In the genomic region with DNA sequence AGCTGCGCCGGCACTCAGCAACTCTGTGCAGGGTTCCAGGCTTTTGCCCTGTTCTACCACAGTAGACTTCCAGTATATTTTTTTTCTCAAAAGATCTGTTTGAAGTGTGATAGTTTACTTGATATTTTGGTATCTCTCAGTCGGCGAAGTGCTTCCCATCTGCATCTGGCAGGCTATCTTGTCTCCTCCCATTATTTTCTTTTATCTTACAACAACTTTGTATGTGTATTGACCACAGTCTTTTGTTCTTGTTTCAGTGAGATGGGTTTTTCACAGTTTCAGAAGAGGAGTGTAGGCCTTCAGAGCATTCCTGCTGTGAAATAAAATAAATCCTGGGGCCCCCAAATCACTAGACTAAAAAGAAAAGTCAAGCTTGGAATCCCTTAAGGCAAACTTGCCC, we compare ENCODE assay signal across 28 cellular contexts.
"Had no signal": no experiment of that assay in that cellular context is flagged by ENCODE, and none has a peak within 500 bp of the region (broad histone marks: within the 10 kb centered on the region; RNA-seq: fewer than 3 reads in every experiment).

No MANE protein-coding gene starts in this region.

- H3K27ac Mint-ChIP-seq: activated CD4-positive, alpha-beta T cell treated with anti-CD3 and anti-CD28 coated beads, Interleukin-2, amount 10 ng/mL, durations not matched to agents 24 days and 14 days; activated CD8-positive, alpha-beta T cell treated with anti-CD3 and anti-CD28 coated beads for 36 hours; activated naive CD8-positive, alpha-beta T cell treated with anti-CD3 and anti-CD28 coated beads for 36 hours; activated T-cell treated with anti-CD3 and anti-CD28 coated beads, Interleukin-2, amount 50 U/mL, for 72 hours; activated T-helper 17 cell treated with anti-CD3 and anti-CD28 coated beads, Interleukin-2, amount 50 U/mL, for 72 hours; IgD-negative memory B cell had no signal

- H3K27me3 Mint-ChIP-seq: activated CD4-positive, alpha-beta T cell treated with anti-CD3 and anti-CD28 coated beads, Interleukin-2, amount 10 ng/mL, durations not matched to agents 24 days and 14 days; activated CD8-positive, alpha-beta T cell treated with anti-CD3 and anti-CD28 coated beads for 36 hours; activated T-helper 17 cell treated with anti-CD3 and anti-CD28 coated beads, Interleukin-2, amount 50 U/mL, for 72 hours had no signal

- H3K36me3 ChIP-seq: brain microvascular endothelial cell, SJCRH30 had no signal

- H3K4me1 ChIP-seq: SJCRH30 had no signal

- H3K9ac ChIP-seq: KMS-11 had no signal

- H3K4me3 Mint-ChIP-seq: activated CD4-positive, alpha-beta T cell treated with anti-CD3 and anti-CD28 coated beads, Interleukin-2, amount 10 ng/mL, durations not matched to agents 24 days and 14 days; activated CD8-positive, alpha-beta T cell treated with anti-CD3 and anti-CD28 coated beads for 36 hours; activated naive CD8-positive, alpha-beta T cell treated with anti-CD3 and anti-CD28 coated beads for 36 hours; activated T-cell treated with anti-CD3 and anti-CD28 coated beads, Interleukin-2, amount 50 U/mL, for 72 hours; activated T-helper 17 cell treated with anti-CD3 and anti-CD28 coated beads, Interleukin-2, amount 50 U/mL, for 72 hours; IgD-negative memory B cell had no signal

- H3K4me3 ChIP-seq: SJCRH30, SK-N-MC had no signal

- H3K27ac ChIP-seq: brain microvascular endothelial cell, KMS-11, SJCRH30, SK-N-MC had no signal

- DNase-seq: activated CD4-positive, alpha-beta T cell treated with anti-CD3 and anti-CD28 coated beads, Interleukin-2, amount 10 ng/mL, durations not matched to agents 24 days and 14 days; activated CD4-positive, alpha-beta T cell treated with anti-CD3 and anti-CD28 coated beads, Interleukin-2, amount 50 U/mL, for 4 hours; activated CD8-positive, alpha-beta T cell treated with anti-CD3 and anti-CD28 coated beads for 36 hours; activated effector memory CD4-positive, alpha-beta T cell treated with anti-CD3 and anti-CD28 coated beads, Interleukin-2, amount 50 U/mL, for 16 hours; activated naive CD4-positive, alpha-beta T cell; activated naive CD4-positive, alpha-beta T cell treated with anti-CD3 and anti-CD28 coated beads, Interleukin-2, amount 50 U/mL, for 16 hours; activated naive CD8-positive, alpha-beta T cell treated with anti-CD3 and anti-CD28 coated beads for 36 hours; activated T-cell treated with anti-CD3 and anti-CD28 coated beads, Interleukin-2, amount 50 U/mL, for 1 hour; activated T-cell treated with anti-CD3 and anti-CD28 coated beads, Interleukin-2, amount 50 U/mL, for 72 hours; amniotic stem cell; aorta; brain microvascular endothelial cell; NCI-H1092 treated with DMSO at 0.1 percent for 48 hours; NCI-H1417; NCI-H146; NCI-H187; NCI-H2029 treated with DMSO at 0.1 percent for 48 hours; NCI-H2107; NCI-H2171; NCI-H510A; NCI-H526; NCI-H748 treated with DMSO at 0.1 percent for 48 hours; SHP77; SJCRH30 had no signal

- H3K4me1 Mint-ChIP-seq: activated naive CD8-positive, alpha-beta T cell treated with anti-CD3 and anti-CD28 coated beads for 36 hours; activated T-helper 17 cell treated with anti-CD3 and anti-CD28 coated beads, Interleukin-2, amount 50 U/mL, for 72 hours had no signal

- H3K27me3 ChIP-seq: brain microvascular endothelial cell, SJCRH30 had no signal

- H3K36me3 Mint-ChIP-seq: activated naive CD8-positive, alpha-beta T cell treated with anti-CD3 and anti-CD28 coated beads for 36 hours; IgD-negative memory B cell had no signal

- ATAC-seq: activated CD8-positive, alpha-beta T cell treated with anti-CD3 and anti-CD28 coated beads for 36 hours; activated T-cell treated with anti-CD3 and anti-CD28 coated beads, Interleukin-2, amount 50 U/mL, for 72 hours; activated T-helper 17 cell treated with anti-CD3 and anti-CD28 coated beads, Interleukin-2, amount 50 U/mL, for 72 hours had no signal

- H3K9me3 ChIP-seq: SJCRH30 had no signal

- H3K4me2 ChIP-seq: KMS-11 had no signal
